Comparison of ENCODE assay signal across 1 cellular context in genomic region chr10:31186225-31187010, GRCh38.
TF ChIP-seq lines count a peak whose summit lies in the region.

No MANE protein-coding gene starts in this region.

TF ChIP-seq in K562, 482 proteins besides CTCF, POLR2A, EP300 and RAD21:
- TF ChIP-seq PYGO2 (tag; IDR thresholded peaks at IDR 0.05) (no peak), POLR2H (tag; IDR thresholded peaks at IDR 0.05; ENCODE audit: low read depth) (no peak), YBX1 (IDR thresholded peaks at IDR 0.05) (no peak), C11orf30 (IDR thresholded peaks at IDR 0.05; ENCODE audit: low read depth) (peak; percentile 48), CEBPG (CRISPR knock-in tag; IDR thresholded peaks at IDR 0.05) (no peak), CEBPG (tag; conservative IDR thresholded peaks at IDR 0.05 in 1 of 2, IDR thresholded peaks at IDR 0.05 in 1 of 2) (no peak), MAFF (IDR thresholded peaks at IDR 0.05; ENCODE audit: low read length) (peak; percentile 3; the same call in 1 of the 2 replicates), ZNF740 (CRISPR knock-in tag; IDR thresholded peaks at IDR 0.05) (no peak), ZNF740 (tag; IDR thresholded peaks at IDR 0.05) (no peak), MTA3 (IDR thresholded peaks at IDR 0.05; ENCODE audit: borderline replicate concordance) (no peak), NCOA4 (IDR thresholded peaks at IDR 0.05; ENCODE audit: partially characterized antibody) (no peak), MYNN (IDR thresholded peaks at IDR 0.05) (no peak), MYNN (CRISPR knock-in tag; IDR thresholded peaks at IDR 0.05) (no peak), ZNF316 (IDR thresholded peaks at IDR 0.05) (peak; percentile 75), SOX6 (IDR thresholded peaks at IDR 0.05) (no peak), ATF2 (CRISPR knock-in tag; IDR thresholded peaks at IDR 0.05) (no peak), ETV1 (tag; conservative IDR thresholded peaks at IDR 0.05; ENCODE audit: low read depth) (no peak), FOXP1 (CRISPR knock-in tag; IDR thresholded peaks at IDR 0.05) (no peak), MAFK (IDR thresholded peaks at IDR 0.05; ENCODE audit: low read length) (peak; percentile 42; the same call in 1 of the 2 replicates), MAFG (tag; conservative IDR thresholded peaks at IDR 0.05) (peak; percentile 62), RBM25 (IDR thresholded peaks at IDR 0.05; ENCODE audit: low read depth, low read length, severe bottlenecking) (no peak), ARID4B (CRISPR knock-in tag; IDR thresholded peaks at IDR 0.05) (no peak), EZH2 (IDR thresholded peaks at IDR 0.05; ENCODE audit: borderline replicate concordance, low read depth, low read length) (no peak), PCBP2 (IDR thresholded peaks at IDR 0.05; ENCODE audit: low read depth, low read length, poor library complexity, severe bottlenecking) (no peak), ZNF282 (CRISPR knock-in tag; IDR thresholded peaks at IDR 0.05) (no peak), PKNOX1 (IDR thresholded peaks at IDR 0.05) (no peak)
